ENCODE assay signal across 9 cellular contexts in genomic region chr1:40258445-40258769, GRCh38. TPM values are rescaled to one million over a fixed set of nuclear protein-coding genes. Genes with fewer than 3 reads are reported as not detected.
A peak's percentile ranks its signal among the peaks of the same experiment; 100 is the strongest.
DNase-seq lines count a peak whose midpoint lies in the region; ATAC-seq, FAIRE-seq and TF ChIP-seq lines count a peak whose summit lies in the region.
"Had no signal": no experiment of that assay in that cellular context is flagged by ENCODE, and none has a peak within 500 bp of the region (broad histone marks: within the 10 kb centered on the region; RNA-seq: fewer than 3 reads in every experiment).

No MANE protein-coding gene starts in this region.

- DNase-seq in NCI-H2227 (lab: John Stamatoyannopoulos, UW; ENCODE audit: unreplicated experiment), result peak; percentile 52
- no peak for DNase-seq in NCI-H2227 treated with DMSO at 0.1 percent for 48 hours (lab: John Stamatoyannopoulos, UW)
- DNase-seq in glutamatergic neuron, result no peak
- DNase-seq in small intestine, result peak; percentile 9
- DNase-seq in NCI-H774 (lab: John Stamatoyannopoulos, UW), result no peak
- no peak for DNase-seq in DMS53 (lab: John Stamatoyannopoulos, UW)

- peak overlapping the region; percentile 97 for H3K4me3 Mint-ChIP-seq in glutamatergic neuron (ENCODE audit: unreplicated experiment)

- FAIRE-seq in small intestine (lab: Jason Lieb, UNC), result no peak

- H3K4me3 ChIP-seq in small intestine (ENCODE audit: low read depth in 1 of 2, low read length in 2 of 2), result peak overlapping the region; percentile 78 to 94

- WGBS in small intestine, 3 donors, result 0 to 1% (median 0%) methylated on average over 10 of the region's 10 CpGs

- no peak for ATAC-seq in GM21367 (IDR thresholded peaks at IDR 0.05; ENCODE audit: unreplicated experiment)

- peaks cover 9% of the 10 kb centered on the region for H3K9me3 Mint-ChIP-seq in glutamatergic neuron (ENCODE audit: unreplicated experiment)

- H3K4me1 ChIP-seq in small intestine (ENCODE audit: control insufficient read depth in 2 of 2, insufficient read depth in 1 of 2, low read depth in 1 of 2, low read length in 1 of 2), result peaks cover 0 to 2% of the 10 kb centered on the region in 2 donors

- peaks cover 9% of the 10 kb centered on the region for H3K27me3 Mint-ChIP-seq in glutamatergic neuron (ENCODE audit: unreplicated experiment)

- no peak for TF ChIP-seq CTCF in VCaP (conservative IDR thresholded peaks at IDR 0.05)
- TF ChIP-seq CTCF in glutamatergic neuron (IDR thresholded peaks at IDR 0.05; ENCODE audit: partially characterized antibody, unreplicated experiment), result no peak

- no peaks in the 10 kb centered on the region for H3K27me3 ChIP-seq in small intestine (ENCODE audit: control insufficient read depth in 2 of 2, insufficient read depth in 2 of 2, low read length in 2 of 2)

- H3K36me3 Mint-ChIP-seq in glutamatergic neuron (ENCODE audit: unreplicated experiment), result no peaks in the 10 kb centered on the region

- H3K27ac Mint-ChIP-seq in glutamatergic neuron (ENCODE audit: unreplicated experiment), result peak overlapping the region; percentile 98

- peak overlapping the region; percentile 96 for H3K27ac ChIP-seq in VCaP
- H3K27ac ChIP-seq in small intestine (ENCODE audit: low read depth in 1 of 2, low read length in 1 of 2), result peak overlapping the region; percentile 52 to 100

- peaks cover 4% of the 10 kb centered on the region for H3K4me1 Mint-ChIP-seq in glutamatergic neuron (ENCODE audit: low read depth, unreplicated experiment)

- peaks cover 2 to 9% of the 10 kb centered on the region in 2 donors for H3K36me3 ChIP-seq in small intestine (ENCODE audit: control insufficient read depth in 2 of 2, insufficient read depth in 2 of 2, low read length in 2 of 2)

- no peaks in the 10 kb centered on the region for H3K9me3 ChIP-seq in small intestine (ENCODE audit: control insufficient read depth, low read depth)

RNA-seq across cellular contexts. Expression of gene ZMPSTE24, which starts 0.4 kb away (rescaled TPM):
- total RNA-seq in glutamatergic neuron (ENCODE audit: unreplicated experiment), result 32.8 TPM
- polyA plus RNA-seq in small intestine, result 10 to 100 TPM in 2 of 3 donors, 1 to 10 TPM in 1; 9.8 to 33.0 (median 11.3) TPM

RNA-seq across cellular contexts. Expression of gene TMCO2, which starts 10.7 kb away (rescaled TPM):
- total RNA-seq in glutamatergic neuron (ENCODE audit: unreplicated experiment), result not detected
- not detected for polyA plus RNA-seq in small intestine
- polyA plus RNA-seq: adipose tissue had no signal

RNA-seq across cellular contexts. Expression of gene COL9A2, which starts 58.7 kb away (rescaled TPM):
- 3.3 TPM for total RNA-seq in glutamatergic neuron (ENCODE audit: unreplicated experiment)
- polyA plus RNA-seq in small intestine, result 1 to 10 TPM in 2 of 3 donors, not detected in 1; 2.4 to 4.8 TPM

Comparison
In these comparisons a context has a peak if more than half of its experiments do, and no peak if none do; other contexts are left out.
1. DNase-seq: peak in NCI-H2227 (single experiment) and small intestine (single experiment); none in NCI-H2227 treated with DMSO at 0.1 percent for 48 hours (single experiment), glutamatergic neuron (single experiment), NCI-H774 (single experiment) and DMS53 (single experiment).